ENCODE assay signal across 8 cellular contexts in genomic region chr21:42234464-42235241, GRCh38. TPM values are rescaled to one million over a fixed set of nuclear protein-coding genes. Genes with fewer than 3 reads are reported as not detected.
DNase-seq lines count a peak whose midpoint lies in the region; ATAC-seq and TF ChIP-seq lines count a peak whose summit lies in the region.

No MANE protein-coding gene starts in this region.

- DNase-seq in GM06990 (ENCODE audit: extremely low read depth, insufficient read length), result peak; percentile 90
- peak; percentile 80 to 88 for DNase-seq in activated T-cell treated with anti-CD3 and anti-CD28 coated beads, Interleukin-2, amount 50 U/mL, for 48 hours
- DNase-seq in esophagus muscularis mucosa (ENCODE audit: extremely low spot score), result no peak
- peak; percentile 84 to 90 (median 87) for DNase-seq in naive thymus-derived CD4-positive, alpha-beta T cell
- peak; percentile 64 for DNase-seq in stimulated activated naive CD4-positive, alpha-beta T cell treated with Interleukin-2 at 50 U/mL for 16 hours (lab: John Stamatoyannopoulos, UW)
- DNase-seq in GDM1 (lab: John Stamatoyannopoulos, UW), result no peak

- H3K79me2 ChIP-seq in OCI-LY3 (ENCODE audit: low read length), result no peaks in the 10 kb centered on the region

- POLR2A ChIA-PET in naive thymus-derived CD4-positive, alpha-beta T cell (lab: Charles Lee), result interaction anchor here (1.0 to 3.6 kb wide), 6 partner anchors 15 to 222 kb away, joined by 3 to 30 read pairs (median 4); partner anchors contain the start of gene ABCG1

- no peak for TF ChIP-seq POLR2A in esophagus muscularis mucosa (IDR thresholded peaks at IDR 0.05; ENCODE audit: low read depth)

- H3K27ac ChIP-seq in OCI-LY3 (ENCODE audit: low read length), result peak overlapping the region; percentile 91
- peak overlapping the region; percentile 86 to 90 (median 88) for H3K27ac ChIP-seq in esophagus muscularis mucosa (replicated peaks in 1 of 4)
- peak overlapping the region; percentile 92 for H3K27ac ChIP-seq in naive thymus-derived CD4-positive, alpha-beta T cell (ENCODE audit: low read depth, low read length)

- peak; percentile 51 for ATAC-seq in HG03280 (IDR thresholded peaks at IDR 0.05; ENCODE audit: unreplicated experiment)
- peak; percentile 83 for ATAC-seq in naive thymus-derived CD4-positive, alpha-beta T cell

- H3K9me3 ChIP-seq in OCI-LY3 (ENCODE audit: insufficient read depth, low read length), result no peaks in the 10 kb centered on the region; the same call in 1 of the 2 replicates
- H3K9me3 ChIP-seq in esophagus muscularis mucosa, result no peaks in the 10 kb centered on the region
- no peaks in the 10 kb centered on the region for H3K9me3 ChIP-seq in naive thymus-derived CD4-positive, alpha-beta T cell (ENCODE audit: control insufficient read depth in 2 of 3, low read length in 3 of 3)

- H3K27me3 Mint-ChIP-seq in naive thymus-derived CD4-positive, alpha-beta T cell, result no peaks in the 10 kb centered on the region

- H3K27me3 ChIP-seq in GM06990 (replicated peaks; ENCODE audit: control insufficient read depth, insufficient read depth, low read length), result no peaks in the 10 kb centered on the region
- peaks cover 4% of the 10 kb centered on the region; the same call in 1 of the 2 replicates for H3K27me3 ChIP-seq in OCI-LY3 (ENCODE audit: low read depth, low read length)
- H3K27me3 ChIP-seq in esophagus muscularis mucosa, result no peaks in the 10 kb centered on the region
- no peaks in the 10 kb centered on the region for H3K27me3 ChIP-seq in naive thymus-derived CD4-positive, alpha-beta T cell (ENCODE audit: control insufficient read depth in 2 of 2, insufficient read depth in 2 of 2, low read length in 2 of 2)

- H3K9ac ChIP-seq in OCI-LY3 (ENCODE audit: low read length), result peak overlapping the region; percentile 75

- peaks cover 63% of the 10 kb centered on the region for H3K4me1 ChIP-seq in OCI-LY3 (ENCODE audit: low read length)
- peaks cover 73 to 93% (median 78%) of the 10 kb centered on the region in 4 donors for H3K4me1 ChIP-seq in esophagus muscularis mucosa
- peaks cover 84 to 85% of the 10 kb centered on the region in 2 donors for H3K4me1 ChIP-seq in naive thymus-derived CD4-positive, alpha-beta T cell (ENCODE audit: control insufficient read depth in 2 of 2, insufficient read depth in 2 of 2, low read length in 2 of 2)

- H3K36me3 Mint-ChIP-seq in naive thymus-derived CD4-positive, alpha-beta T cell, result peaks cover 0 to 18% (median 3%) of the 10 kb centered on the region in 5 donors

- TF ChIP-seq EP300 in esophagus muscularis mucosa (IDR thresholded peaks at IDR 0.05), result peak; percentile 27

- intact Hi-C loops in esophagus muscularis mucosa (cut with DNase I), result no loop called here
- intact Hi-C loops in naive thymus-derived CD4-positive, alpha-beta T cell (cut with micrococcal nuclease), result loop anchor here (1.0 to 10.0 kb wide), 12 partner anchors 14 to 810 kb away; partner anchors contain the start of genes MX1 (in 1 of the 2), NDUFV3 (in 1 of the 2), PKNOX1 (in 1 of the 2) and RSPH1 (in 1 of the 2)

- peaks cover 0 to 2% (median 0%) of the 10 kb centered on the region in 11 donors for H3K9me3 Mint-ChIP-seq in naive thymus-derived CD4-positive, alpha-beta T cell

- CTCF ChIA-PET in naive thymus-derived CD4-positive, alpha-beta T cell (lab: Charles Lee), result interaction anchor here (5.8 kb wide), 1 partner anchor 24 kb away, joined by 39 read pairs; no protein-coding TSS in a partner anchor

- no peaks in the 10 kb centered on the region for H3K36me3 ChIP-seq in GM06990 (ENCODE audit: control insufficient read depth, insufficient read depth, low read length)
- no peaks in the 10 kb centered on the region for H3K36me3 ChIP-seq in OCI-LY3 (replicated peaks; ENCODE audit: low read depth, low read length)
- H3K36me3 ChIP-seq in esophagus muscularis mucosa, result no peaks in the 10 kb centered on the region
- no peaks in the 10 kb centered on the region for H3K36me3 ChIP-seq in naive thymus-derived CD4-positive, alpha-beta T cell (ENCODE audit: control insufficient read depth in 2 of 3, insufficient read depth in 3 of 3, low read length in 3 of 3)

- H2AFZ ChIP-seq in OCI-LY3 (ENCODE audit: low read depth, low read length), result peak overlapping the region; percentile 82

- H3K4me3 Mint-ChIP-seq in naive thymus-derived CD4-positive, alpha-beta T cell, result peak overlapping the region; percentile 72 to 86 (median 81)

- peaks cover 62 to 97% (median 91%) of the 10 kb centered on the region in 7 donors for H3K4me1 Mint-ChIP-seq in naive thymus-derived CD4-positive, alpha-beta T cell

- peak overlapping the region; percentile 41 for H3K4me3 ChIP-seq in GM06990 (replicated peaks; ENCODE audit: low read depth, low read length)
- peak overlapping the region; percentile 76 for H3K4me3 ChIP-seq in OCI-LY3 (ENCODE audit: low read length)
- peak overlapping the region; percentile 57 to 71 (median 62) for H3K4me3 ChIP-seq in esophagus muscularis mucosa
- H3K4me3 ChIP-seq in naive thymus-derived CD4-positive, alpha-beta T cell (ENCODE audit: low read length), result peak overlapping the region; percentile 59

- H4K20me1 ChIP-seq in OCI-LY3 (ENCODE audit: insufficient read depth, low read length), result no peaks in the 10 kb centered on the region

- peak overlapping the region; percentile 97 for H3K4me2 ChIP-seq in OCI-LY3 (ENCODE audit: low read length)

- peak overlapping the region; percentile 75 to 99 (median 91) for H3K27ac Mint-ChIP-seq in naive thymus-derived CD4-positive, alpha-beta T cell

- peak; percentile 15 for TF ChIP-seq CTCF in GM06990 (IDR thresholded peaks at IDR 0.05; ENCODE audit: insufficient read depth, low read length, poor library complexity, severe bottlenecking)
- TF ChIP-seq CTCF in OCI-LY3 (IDR thresholded peaks at IDR 0.05; ENCODE audit: low read depth, low read length), result no peak
- TF ChIP-seq CTCF in esophagus muscularis mucosa (IDR thresholded peaks at IDR 0.05), result peak in 1 of 3 experiments; percentile 9

- WGBS in esophagus muscularis mucosa, result 0% methylated on average over 2 of the region's 73 CpGs

RNA-seq across cellular contexts. Expression of gene ABCG1, which starts 15.7 kb away (rescaled TPM):
- 10 to 100 TPM; 16.1 to 25.9 (median 20.0) TPM for total RNA-seq in esophagus muscularis mucosa
- total RNA-seq in naive thymus-derived CD4-positive, alpha-beta T cell, result 10 to 100 TPM in 3 of 5 experiments, under 1 TPM in 2; 0.67 to 49.7 (median 17.0) TPM
- polyA plus RNA-seq in naive thymus-derived CD4-positive, alpha-beta T cell, result 10 to 100 TPM; 11.1 to 25.3 TPM

Comparison
In these comparisons a context has a peak if more than half of its experiments do, and no peak if none do; other contexts are left out.
1. DNase-seq: peak in GM06990 (single experiment), activated T-cell treated with anti-CD3 and anti-CD28 coated beads, Interleukin-2, amount 50 U/mL, for 48 hours (2 of 2), naive thymus-derived CD4-positive, alpha-beta T cell (9 of 9) and stimulated activated naive CD4-positive, alpha-beta T cell treated with Interleukin-2 at 50 U/mL for 16 hours (single experiment); none in esophagus muscularis mucosa (single experiment) and GDM1 (single experiment).
2. Peak in every context shown above with its lines, with median percentiles within 50 percentile points of each other: H3K4me3 ChIP-seq and H3K27ac ChIP-seq.